25 cellular contexts compared by ENCODE assay signal in the genomic region with DNA sequence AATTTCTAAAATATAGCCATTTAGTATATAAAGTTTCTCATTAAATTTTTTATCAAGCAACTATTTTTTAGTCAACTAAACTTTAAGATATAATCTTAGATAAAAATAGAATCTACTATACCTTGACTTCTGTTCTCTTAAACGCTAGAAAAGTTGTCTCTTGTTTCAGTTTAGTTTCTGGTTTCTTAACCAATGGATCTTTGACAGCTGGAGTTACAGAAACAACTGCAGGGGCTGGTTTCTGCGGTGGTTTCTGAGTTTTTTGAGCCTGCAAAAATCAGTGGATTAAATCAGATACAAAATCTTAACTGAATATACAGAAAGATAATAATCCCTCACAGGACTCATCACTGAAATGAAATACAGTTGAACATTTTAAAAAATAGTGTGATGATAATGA.
"Had no signal": no experiment of that assay in that cellular context is flagged by ENCODE, and none has a peak within 500 bp of the region (broad histone marks: within the 10 kb centered on the region; RNA-seq: fewer than 3 reads in every experiment).

No MANE protein-coding gene starts in this region.

- H3K27ac ChIP-seq: breast epithelium had no signal

- H3K4me3 ChIP-seq: breast epithelium had no signal

- H3K9me3 ChIP-seq: breast epithelium had no signal

- ATAC-seq: activated CD8-positive, alpha-beta memory T cell treated with anti-CD3 and anti-CD28 coated beads, Interleukin-2, amount 10 ng/mL, durations not matched to agents 7 days and 5 days; T-helper 17 cell had no signal

- H3K4me1 ChIP-seq: breast epithelium had no signal

- H3K27me3 Mint-ChIP-seq: activated B cell treated with CpG ODN at 0.5 μM for 24 hours; activated CD4-positive, alpha-beta T cell treated with anti-CD3 and anti-CD28 coated beads, Interleukin-2, amount 10 ng/mL, durations not matched to agents 24 days and 14 days; activated CD8-positive, alpha-beta memory T cell treated with anti-CD3 and anti-CD28 coated beads, Interleukin-2, amount 10 ng/mL, durations not matched to agents 7 days and 5 days; activated naive CD4-positive, alpha-beta T cell treated with anti-CD3 and anti-CD28 coated beads, Interleukin-2, amount 50 U/mL, for 24 hours; activated T-cell treated with anti-CD3 and anti-CD28 coated beads, Interleukin-2, amount 50 U/mL, for 24 hours; T-helper 17 cell had no signal

- H3K4me1 Mint-ChIP-seq: activated B cell treated with CpG ODN at 0.5 μM for 24 hours; activated CD4-positive, alpha-beta T cell treated with anti-CD3 and anti-CD28 coated beads, Interleukin-2, amount 10 ng/mL, durations not matched to agents 24 days and 14 days; activated CD8-positive, alpha-beta memory T cell treated with anti-CD3 and anti-CD28 coated beads, Interleukin-2, amount 10 ng/mL, durations not matched to agents 7 days and 5 days; activated naive CD4-positive, alpha-beta T cell treated with anti-CD3 and anti-CD28 coated beads, Interleukin-2, amount 50 U/mL, for 24 hours had no signal

- H3K27me3 ChIP-seq: breast epithelium had no signal

- H3K27ac Mint-ChIP-seq: activated B cell treated with CpG ODN at 0.5 μM for 24 hours; activated CD4-positive, alpha-beta T cell treated with anti-CD3 and anti-CD28 coated beads, Interleukin-2, amount 10 ng/mL, durations not matched to agents 24 days and 14 days; activated CD8-positive, alpha-beta memory T cell treated with anti-CD3 and anti-CD28 coated beads, Interleukin-2, amount 10 ng/mL, durations not matched to agents 7 days and 5 days; activated naive CD4-positive, alpha-beta T cell treated with anti-CD3 and anti-CD28 coated beads, Interleukin-2, amount 50 U/mL, for 24 hours; activated T-cell treated with anti-CD3 and anti-CD28 coated beads, Interleukin-2, amount 50 U/mL, for 24 hours; T-helper 17 cell had no signal

- H3K4me3 Mint-ChIP-seq: activated B cell treated with CpG ODN at 0.5 μM for 24 hours; activated CD4-positive, alpha-beta T cell treated with anti-CD3 and anti-CD28 coated beads, Interleukin-2, amount 10 ng/mL, durations not matched to agents 24 days and 14 days; activated CD8-positive, alpha-beta memory T cell treated with anti-CD3 and anti-CD28 coated beads, Interleukin-2, amount 10 ng/mL, durations not matched to agents 7 days and 5 days; activated naive CD4-positive, alpha-beta T cell treated with anti-CD3 and anti-CD28 coated beads, Interleukin-2, amount 50 U/mL, for 24 hours; activated T-cell treated with anti-CD3 and anti-CD28 coated beads, Interleukin-2, amount 50 U/mL, for 24 hours; activated T-helper 1 cell treated with anti-CD3 and anti-CD28 coated beads, Interleukin-12 subunit alpha, Interleukin-12 subunit beta, Interleukin-2, Interleukin-4 antibody, amounts not matched to agents 30 ng/mL and 10 ng/mL and 1 ng/mL, durations not matched to agents 14 hours and 24 hours and 36 hours; T-helper 17 cell had no signal

- DNase-seq: activated B cell treated with CpG ODN at 0.5 μM for 24 hours; activated CD4-positive, alpha-beta T cell treated with anti-CD3 and anti-CD28 coated beads for 1 hour; activated CD4-positive, alpha-beta T cell treated with anti-CD3 and anti-CD28 coated beads, Interleukin-2, amount 10 ng/mL, durations not matched to agents 24 days and 14 days; activated CD4-positive, alpha-beta T cell treated with anti-CD3 and anti-CD28 coated beads, Interleukin-2, amount 50 U/mL, for 48 hours; activated CD8-positive, alpha-beta memory T cell treated with anti-CD3 and anti-CD28 coated beads, Interleukin-2, amount 10 ng/mL, durations not matched to agents 7 days and 5 days; activated effector memory CD4-positive, alpha-beta T cell treated with Interleukin-2 at 50 U/mL for 16 hours; activated naive CD4-positive, alpha-beta T cell; activated T-cell treated with anti-CD3 and anti-CD28 coated beads, Interleukin-2, amount 50 U/mL, for 24 hours; aorta; caudate nucleus; Karpas-422; NCI-H1048; NCI-H1930; NCI-H2107; NCI-H2171 treated with DMSO at 0.1 percent for 48 hours; NCI-H226; NCI-H526; NCI-H774; NK-92 treated with Interleukin-12 subunit alpha and Interleukin-12 subunit beta, amount 100 ng/mL, for 24 hours; SHP77 treated with DMSO at 0.1 percent for 48 hours; T-helper 17 cell; T-helper 9 cell had no signal

- H3K9me3 Mint-ChIP-seq: activated B cell treated with CpG ODN at 0.5 μM for 24 hours; activated CD4-positive, alpha-beta T cell treated with anti-CD3 and anti-CD28 coated beads, Interleukin-2, amount 10 ng/mL, durations not matched to agents 24 days and 14 days; activated naive CD4-positive, alpha-beta T cell treated with anti-CD3 and anti-CD28 coated beads, Interleukin-2, amount 50 U/mL, for 24 hours; activated T-cell treated with anti-CD3 and anti-CD28 coated beads, Interleukin-2, amount 50 U/mL, for 24 hours; activated T-helper 1 cell treated with anti-CD3 and anti-CD28 coated beads, Interleukin-12 subunit alpha, Interleukin-12 subunit beta, Interleukin-2, Interleukin-4 antibody, amounts not matched to agents 30 ng/mL and 10 ng/mL and 1 ng/mL, durations not matched to agents 14 hours and 24 hours and 36 hours had no signal
